Comparison of ENCODE assay signal across 8 cellular contexts in the genomic region with DNA sequence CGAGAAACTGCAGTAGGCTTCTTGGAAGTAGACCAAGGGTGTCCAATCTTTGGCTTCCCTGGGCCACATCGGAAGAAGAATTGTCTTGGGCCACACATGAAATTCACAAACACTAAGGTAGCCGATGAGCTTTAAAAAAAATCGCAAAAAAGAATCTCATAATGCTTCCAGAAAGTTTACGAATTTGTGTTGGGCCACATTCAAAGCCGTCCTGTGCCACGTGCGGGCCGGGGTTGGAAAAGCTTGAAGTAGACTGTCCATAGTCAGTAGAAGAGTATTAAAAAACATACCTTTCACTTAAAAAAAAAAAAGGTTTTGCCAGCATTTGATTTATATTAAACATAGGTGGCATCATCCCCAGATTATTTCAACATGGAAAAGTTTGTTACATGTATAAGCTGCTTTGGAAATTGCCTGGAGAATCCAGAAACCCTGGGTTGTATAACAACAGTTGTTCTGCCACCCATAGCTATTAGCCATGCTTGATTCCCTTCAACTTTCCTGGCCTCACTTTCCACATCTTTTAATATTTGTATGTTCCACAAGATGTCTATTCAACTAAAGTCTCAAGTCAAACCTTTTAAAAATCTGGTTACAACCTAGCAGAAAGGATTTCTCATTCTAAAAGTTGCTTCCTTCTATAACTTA. TPM values are rescaled to one million over a fixed set of nuclear protein-coding genes. Genes with fewer than 3 reads are reported as not detected.
A peak's percentile ranks its signal among the peaks of the same experiment; 100 is the strongest.
DNase-seq lines count a peak whose midpoint lies in the region; ATAC-seq, FAIRE-seq and TF ChIP-seq lines count a peak whose summit lies in the region.

No MANE protein-coding gene starts in this region.

- H3K27ac ChIP-seq in K562 (ENCODE audit: extremely low read depth, low read depth, low read length) (peak overlapping the region; percentile 95), lung (ENCODE audit: low read depth in 1 of 2, low read length in 1 of 2) (peak overlapping the region; percentile 32 to 99)

- DNase-seq in activated naive CD4-positive, alpha-beta T cell treated with anti-CD3 and anti-CD28 coated beads, Interleukin-2, amount 50 U/mL, for 16 hours: no peak
- DNase-seq in K562 (ENCODE audit: extremely low read depth in 1 of 4, low spot score in 3 of 4) (no peak), lung (ENCODE audit: low spot score) (no peak), type B pancreatic cell (ENCODE audit: extremely low spot score, unreplicated experiment) (no peak), EL (no peak)
- no peak for DNase-seq in activated CD8-positive, alpha-beta memory T cell treated with anti-CD3 and anti-CD28 coated beads, Interleukin-2, amount 50 U/mL, for 4 hours

- H3K4me3 ChIP-seq in K562 (peak overlapping the region; percentile 77), lung (peak overlapping the region; percentile 81)

- no peaks in the 10 kb centered on the region for H4K20me1 ChIP-seq in K562 (replicated peaks; ENCODE audit: control insufficient read depth, insufficient read depth, low read length)

- H3K27me3 ChIP-seq in K562 (ENCODE audit: control insufficient read depth in 2 of 2, insufficient read depth in 2 of 2, low read length in 2 of 2): no peaks in the 10 kb centered on the region
- no peaks in the 10 kb centered on the region for H3K27me3 ChIP-seq in lung (ENCODE audit: control insufficient read depth, insufficient read depth)

- TF ChIP-seq EP300 in K562 (IDR thresholded peaks at IDR 0.05; ENCODE audit: low read length): no peak

- no peak for TF ChIP-seq RAD21 in K562 (CRISPR knock-in tag; conservative IDR thresholded peaks at IDR 0.05 in 1 of 2, IDR thresholded peaks at IDR 0.05 in 1 of 2)

- in situ Hi-C loops in K562 (cut with MboI): no loop called here

- TSS peak; percentile 72 for BruUV-seq in K562 (replicated peaks; lab: Mats Ljungman, UMichigan)

- H3K9me3 Mint-ChIP-seq in activated naive CD4-positive, alpha-beta T cell treated with anti-CD3 and anti-CD28 coated beads, Interleukin-2, amount 50 U/mL, for 24 hours: peaks cover 10% of the 10 kb centered on the region
- H3K9me3 Mint-ChIP-seq in type B pancreatic cell: peaks cover 9% of the 10 kb centered on the region

- no peak for ATAC-seq in K562
- no peak for ATAC-seq in lung (ENCODE audit: insufficient read depth, low FRiP score)
- ATAC-seq in GM21360 (IDR thresholded peaks at IDR 0.05; ENCODE audit: unreplicated experiment): no peak

- peaks cover 33% of the 10 kb centered on the region for H3K4me1 Mint-ChIP-seq in activated naive CD4-positive, alpha-beta T cell treated with anti-CD3 and anti-CD28 coated beads, Interleukin-2, amount 50 U/mL, for 24 hours
- peaks cover 10% of the 10 kb centered on the region for H3K4me1 Mint-ChIP-seq in type B pancreatic cell (ENCODE audit: unreplicated experiment)

- peak overlapping the region; percentile 86 for H3K4me2 ChIP-seq in K562 (ENCODE audit: insufficient read depth, low read length)

- POLR2A ChIA-PET in K562 (lab: Yijun Ruan, JAX): interaction anchor here (3.0 kb wide), 1 partner anchor 14 kb away, joined by 9 read pairs; no protein-coding TSS in a partner anchor

- TF ChIP-seq CTCF in K562 (IDR thresholded peaks at IDR 0.05 in 2 of 3, conservative IDR thresholded peaks at IDR 0.05 in 1 of 3; ENCODE audit: insufficient read depth in 2 of 3, low read depth in 1 of 3, low read length in 3 of 3): no peak
- no peak for TF ChIP-seq CTCF in lung (IDR thresholded peaks at IDR 0.05; ENCODE audit: control extremely low read depth, extremely low read depth)
- TF ChIP-seq CTCF in type B pancreatic cell (conservative IDR thresholded peaks at IDR 0.05): no peak

- H3K9ac ChIP-seq in K562 (ENCODE audit: insufficient read depth in 1 of 2, low read depth in 2 of 2, low read length in 2 of 2): peak overlapping the region; percentile 33 to 90; a peak in 3 of 4 replicates

- WGBS in K562 (ENCODE audit: insufficient coverage, low coverage, missing lambda C conversion rate): 10% methylated on average over 9 of the region's 9 CpGs
- 30 to 54% methylated on average over 9 of the region's 9 CpGs for WGBS in lung, 2 donors

- intact Hi-C loops in K562 (cut with micrococcal nuclease): no loop called here

- H3K36me3 Mint-ChIP-seq in activated naive CD4-positive, alpha-beta T cell treated with anti-CD3 and anti-CD28 coated beads, Interleukin-2, amount 50 U/mL, for 24 hours: peaks cover 8% of the 10 kb centered on the region
- H3K36me3 Mint-ChIP-seq in type B pancreatic cell: peaks cover 25% of the 10 kb centered on the region

- no peaks in the 10 kb centered on the region for H3K9me1 ChIP-seq in K562 (ENCODE audit: control insufficient read depth, insufficient read depth, low read length)

- CTCF ChIA-PET in K562 (lab: Yijun Ruan, JAX; ENCODE audit: low intra/inter-chr PET ratio): no interaction called here

- H3K27me3 Mint-ChIP-seq in activated naive CD4-positive, alpha-beta T cell treated with anti-CD3 and anti-CD28 coated beads, Interleukin-2, amount 50 U/mL, for 24 hours: no peaks in the 10 kb centered on the region
- no peaks in the 10 kb centered on the region for H3K27me3 Mint-ChIP-seq in type B pancreatic cell

- peak overlapping the region; percentile 85 for H3K27ac Mint-ChIP-seq in activated naive CD4-positive, alpha-beta T cell treated with anti-CD3 and anti-CD28 coated beads, Interleukin-2, amount 50 U/mL, for 24 hours
- H3K27ac Mint-ChIP-seq in type B pancreatic cell: peak overlapping the region; percentile 97

- peaks cover 5% of the 10 kb centered on the region; the same call in 1 of the 2 replicates for H3K9me3 ChIP-seq in K562 (replicated peaks; ENCODE audit: control insufficient read depth, insufficient read depth, low read depth, low read length)
- H3K9me3 ChIP-seq in lung (ENCODE audit: control insufficient read depth in 2 of 2, insufficient read depth in 1 of 2, low read length in 1 of 2): no peaks in the 10 kb centered on the region

- FAIRE-seq in K562 (lab: Jason Lieb, UNC): peak; percentile 19

- peak overlapping the region; percentile 88 for H3K4me3 Mint-ChIP-seq in activated naive CD4-positive, alpha-beta T cell treated with anti-CD3 and anti-CD28 coated beads, Interleukin-2, amount 50 U/mL, for 24 hours
- peak overlapping the region; percentile 96 for H3K4me3 Mint-ChIP-seq in type B pancreatic cell

- TF ChIP-seq POLR2A in K562 (conservative IDR thresholded peaks at IDR 0.05): no peak

- peaks cover 13% of the 10 kb centered on the region; the same call in 2 of the 3 replicates for H3K79me2 ChIP-seq in K562 (ENCODE audit: control insufficient read depth, insufficient read depth, low read length)

- peak overlapping the region; percentile 92 for H2AFZ ChIP-seq in K562 (ENCODE audit: low read depth, low read length)

- no peaks in the 10 kb centered on the region for H3K36me3 ChIP-seq in K562 (ENCODE audit: control insufficient read depth, insufficient read depth, low read length)
- H3K36me3 ChIP-seq in lung (ENCODE audit: control insufficient read depth in 2 of 2, insufficient read depth in 2 of 2, low read length in 2 of 2): no peaks in the 10 kb centered on the region

- H3K4me1 ChIP-seq in K562 (replicated peaks in 1 of 2; ENCODE audit: control insufficient read depth in 2 of 2, insufficient read depth in 2 of 2, low read length in 2 of 2) (no peaks in the 10 kb centered on the region; a peak in 1 of 5 replicates), lung (ENCODE audit: control insufficient read depth in 2 of 2, insufficient read depth in 2 of 2, low read length in 2 of 2) (no peaks in the 10 kb centered on the region)

RNA-seq across cellular contexts. Expression of a gene that starts 1.0 kb away (rescaled TPM):
- 16.2 and 28.1 TPM in 2 replicates for total RNA-seq in K562 (2011; cell fraction: chromatin; rRNA removed; ENCODE audit: low replicate concordance)
- total RNA-seq in K562 (2011; cell fraction: nucleolus; rRNA removed): 11.6 and 12.2 TPM in 2 replicates
- total RNA-seq in K562 (2011; cell fraction: nucleoplasm; rRNA removed): 14.7 and 16.6 TPM in 2 replicates
- total RNA-seq in K562 (2014; rRNA removed) (9.0 and 9.3 TPM in 2 replicates), K562 (2014; rRNA removed; fragmentation: Illumina TruSeq; extraction: Trizol) (13.5 and 15.4 TPM in 2 replicates), K562 (2015; rRNA removed; fragmentation: Illumina TruSeq; extraction: Trizol) (12.0 and 12.6 TPM in 2 replicates), K562 (2021) (9.1 and 9.4 TPM in 2 replicates), lung (10 to 100 TPM; 18.2 to 59.0 TPM), type B pancreatic cell (ENCODE audit: low replicate concordance) (12.2 and 24.5 TPM in 2 replicates)
- polyA plus RNA-seq in K562 (2011; rRNA removed) (8.0 and 13.4 TPM in 2 replicates), K562 (2014; fragmentation: Illumina TruSeq; extraction: Trizol) (8.0 and 9.2 TPM in 2 replicates), K562 (2014; fragmentation: Nextera tagmentation; extraction: Ambion mirVana) (10 to 100 TPM in 1 of 2 experiments, 1 to 10 TPM in 1; 10.0 to 13.0 TPM), K562 (2014; rRNA removed) (8.3 and 11.7 TPM in 2 replicates), lung (10 to 100 TPM in 1 of 2 donors, 1 to 10 TPM in 1; 8.7 to 11.1 TPM)
- 2.1 and 2.2 TPM in 2 replicates for polyA plus RNA-seq in K562 (2011; cell fraction: cytosol; rRNA removed)
- polyA plus RNA-seq in K562 (2011; cell fraction: nucleus; rRNA removed): 9.7 and 10.9 TPM in 2 replicates
- polyA plus RNA-seq in K562 (2012): 8.3 and 9.0 TPM in 2 replicates
- polyA minus RNA-seq in K562 (2011; rRNA and poly(A)+ RNA removed): 13.1 and 16.1 TPM in 2 replicates
- 4.3 and 5.8 TPM in 2 replicates for polyA minus RNA-seq in K562 (2011; cell fraction: cytosol; rRNA and poly(A)+ RNA removed)
- polyA minus RNA-seq in K562 (2011; cell fraction: nucleus; rRNA and poly(A)+ RNA removed): 17.8 and 24.1 TPM in 2 replicates

RNA-seq across cellular contexts. Expression of a gene that starts 42.3 kb away (rescaled TPM):
- 2.7 and 4.8 TPM in 2 replicates for total RNA-seq in K562 (2011; cell fraction: chromatin; rRNA removed; ENCODE audit: low replicate concordance)
- total RNA-seq in K562 (2011; cell fraction: nucleolus; rRNA removed): 1.5 and 2.8 TPM in 2 replicates
- total RNA-seq in K562 (2011; cell fraction: nucleoplasm; rRNA removed): 3.0 and 3.9 TPM in 2 replicates
- 2.4 and 2.6 TPM in 2 replicates for total RNA-seq in K562 (2014; rRNA removed)
- total RNA-seq in K562 (2014; rRNA removed; fragmentation: Illumina TruSeq; extraction: Trizol): 2.0 TPM in 2 replicates
- total RNA-seq in K562 (2015; rRNA removed; fragmentation: Illumina TruSeq; extraction: Trizol): 1.5 and 1.7 TPM in 2 replicates
- total RNA-seq in K562 (2021): 3.1 and 3.4 TPM in 2 replicates
- polyA plus RNA-seq in K562 (2011; rRNA removed): 6.9 and 9.7 TPM in 2 replicates
- polyA plus RNA-seq in K562 (2011; cell fraction: cytosol; rRNA removed): 7.4 and 14.6 TPM in 2 replicates
- polyA plus RNA-seq in K562 (2011; cell fraction: nucleus; rRNA removed): 6.1 and 6.9 TPM in 2 replicates
- 3.6 and 10.4 TPM in 2 replicates for polyA plus RNA-seq in K562 (2012)
- 3.4 and 3.7 TPM in 2 replicates for polyA plus RNA-seq in K562 (2014; fragmentation: Illumina TruSeq; extraction: Trizol)
- 1 to 10 TPM; 1.0 to 1.8 TPM for polyA plus RNA-seq in K562 (2014; fragmentation: Nextera tagmentation; extraction: Ambion mirVana)
- 2.7 and 5.3 TPM in 2 replicates for polyA plus RNA-seq in K562 (2014; rRNA removed)
- 4.3 and 5.9 TPM in 2 replicates for polyA minus RNA-seq in K562 (2011; rRNA and poly(A)+ RNA removed)
- polyA minus RNA-seq in K562 (2011; cell fraction: cytosol; rRNA and poly(A)+ RNA removed): 3.0 and 3.6 TPM in 2 replicates
- 1.3 and 3.2 TPM in 2 replicates for polyA minus RNA-seq in K562 (2011; cell fraction: nucleus; rRNA and poly(A)+ RNA removed)
- 10 to 100 TPM; 21.2 to 22.9 TPM for total RNA-seq in lung
- polyA plus RNA-seq in lung: 10 to 100 TPM; 14.1 to 24.1 TPM
- total RNA-seq in type B pancreatic cell (ENCODE audit: low replicate concordance): 15.0 and 20.2 TPM in 2 replicates
